In the genomic region with DNA sequence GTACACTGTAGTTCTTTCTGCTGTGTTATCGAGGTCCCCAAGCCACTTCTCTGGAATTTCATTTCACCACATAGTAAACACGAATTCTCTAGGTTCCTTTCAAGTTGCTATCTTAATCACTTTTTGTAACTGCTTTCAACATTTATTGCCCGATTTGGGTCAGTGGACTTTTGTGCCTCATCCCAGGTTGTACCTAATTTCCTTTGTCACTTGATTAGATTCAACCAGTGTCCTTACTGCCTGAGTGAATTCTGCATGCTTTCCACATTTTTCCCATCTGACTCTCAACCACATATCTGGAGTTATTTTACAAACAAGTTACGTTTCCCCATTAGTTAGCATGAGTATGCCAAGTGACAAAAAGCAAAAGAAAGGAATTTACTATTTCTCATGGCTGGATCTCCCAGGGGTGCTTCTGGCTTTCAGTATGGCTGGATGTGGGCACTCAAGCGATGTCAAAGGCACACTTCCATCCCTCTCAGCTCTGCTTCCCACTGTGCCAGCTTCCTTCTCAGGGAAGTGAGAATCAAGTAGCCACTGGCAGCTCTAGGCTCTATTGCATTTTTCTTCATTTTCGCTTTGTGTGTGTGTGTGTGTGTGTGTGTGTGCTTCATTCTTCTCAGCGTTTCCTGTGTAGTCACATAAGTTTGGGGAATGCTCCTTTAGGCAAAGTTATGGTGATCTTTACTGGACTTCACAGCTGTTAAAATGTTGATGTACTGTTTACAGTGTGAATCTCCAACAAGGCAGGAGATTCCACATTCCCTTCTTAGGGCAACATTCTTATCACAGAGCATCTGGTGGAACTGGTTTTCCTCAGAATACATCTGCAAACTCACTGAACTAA, we compare ENCODE assay signal across 11 cellular contexts.
DNase-seq lines count a peak whose midpoint lies in the region; TF ChIP-seq lines count a peak whose summit lies in the region.
"Had no signal": no experiment of that assay in that cellular context is flagged by ENCODE, and none has a peak within 500 bp of the region (broad histone marks: within the 10 kb centered on the region; RNA-seq: fewer than 3 reads in every experiment).

No MANE protein-coding gene starts in this region.

- no peaks in the 10 kb centered on the region for H3K27me3 ChIP-seq in thyroid gland

- POLR2A ChIA-PET in activated CD4-positive, alpha-beta memory T cell treated with anti-CD3 and anti-CD28 coated beads for 36 hours (lab: Charles Lee) = no interaction called here

- TF ChIP-seq CTCF in WI38 (IDR thresholded peaks at IDR 0.05; ENCODE audit: low read depth, low read length) = no peak
- TF ChIP-seq CTCF in thyroid gland (IDR thresholded peaks at IDR 0.05) = no peak

- TF ChIP-seq POLR2A in thyroid gland (IDR thresholded peaks at IDR 0.05) = no peak

- H3K4me1 ChIP-seq in thyroid gland = peaks cover 42 to 43% of the 10 kb centered on the region in 2 donors

- CTCF ChIA-PET in activated CD4-positive, alpha-beta memory T cell treated with anti-CD3 and anti-CD28 coated beads for 36 hours (lab: Charles Lee) = no interaction called here

- H3K4me1 Mint-ChIP-seq in activated CD4-positive, alpha-beta memory T cell treated with anti-CD3 and anti-CD28 coated beads for 36 hours (ENCODE audit: low read depth) = no peaks in the 10 kb centered on the region

- DNase-seq in NCI-H2029 (lab: John Stamatoyannopoulos, UW) = peak; percentile 23
- no peak for DNase-seq in NCI-H2029 treated with DMSO at 0.1 percent for 48 hours (lab: John Stamatoyannopoulos, UW)
- DNase-seq in foreskin melanocyte = peak; percentile 84
- peak; percentile 66 to 72 for DNase-seq in thyroid gland
- DNase-seq in middle frontal gyrus (ENCODE audit: extremely low spot score, low spot score) = no peak
- no peak for DNase-seq in activated CD4-positive, alpha-beta memory T cell treated with anti-CD3 and anti-CD28 coated beads for 36 hours
- no peak for DNase-seq in SHP77 (lab: John Stamatoyannopoulos, UW)
- DNase-seq: 8988T; activated CD8-positive, alpha-beta T cell treated with anti-CD3 and anti-CD28 coated beads, Interleukin-2, amount 10 ng/mL, durations not matched to agents 7 days and 5 days; KG1 had no signal

- H3K36me3 ChIP-seq in thyroid gland = no peaks in the 10 kb centered on the region

- peak overlapping the region; percentile 44 for H3K4me3 ChIP-seq in WI38 (ENCODE audit: low read depth, low read length)
- no peak overlapping the region for H3K4me3 ChIP-seq in thyroid gland (replicated peaks in 1 of 3)

- H3K27ac ChIP-seq in thyroid gland = peak overlapping the region; percentile 50 to 62 (median 62)

- no peaks in the 10 kb centered on the region for H3K9me3 ChIP-seq in thyroid gland

- H3K36me3 Mint-ChIP-seq in activated CD4-positive, alpha-beta memory T cell treated with anti-CD3 and anti-CD28 coated beads for 36 hours = no peaks in the 10 kb centered on the region

- no peaks in the 10 kb centered on the region for H3K9me3 Mint-ChIP-seq in activated CD4-positive, alpha-beta memory T cell treated with anti-CD3 and anti-CD28 coated beads for 36 hours

- no peak overlapping the region for H3K27ac Mint-ChIP-seq in activated CD4-positive, alpha-beta memory T cell treated with anti-CD3 and anti-CD28 coated beads for 36 hours
- H3K27ac Mint-ChIP-seq: activated CD8-positive, alpha-beta T cell treated with anti-CD3 and anti-CD28 coated beads, Interleukin-2, amount 10 ng/mL, durations not matched to agents 7 days and 5 days had no signal

- 26 to 31% methylated on average over 7 of the region's 7 CpGs for WGBS in thyroid gland, 2 donors

- peaks cover 18% of the 10 kb centered on the region for H3K27me3 Mint-ChIP-seq in activated CD4-positive, alpha-beta memory T cell treated with anti-CD3 and anti-CD28 coated beads for 36 hours

- no peak overlapping the region for H3K4me3 Mint-ChIP-seq in activated CD4-positive, alpha-beta memory T cell treated with anti-CD3 and anti-CD28 coated beads for 36 hours
- H3K4me3 Mint-ChIP-seq: activated CD8-positive, alpha-beta T cell treated with anti-CD3 and anti-CD28 coated beads, Interleukin-2, amount 10 ng/mL, durations not matched to agents 7 days and 5 days had no signal

- intact Hi-C loops in thyroid gland (cut with DNase I) = no loop called here
- intact Hi-C loops in activated CD4-positive, alpha-beta memory T cell treated with anti-CD3 and anti-CD28 coated beads for 36 hours (cut with micrococcal nuclease) = no loop called here

Comparison
In these comparisons a context has a peak if more than half of its experiments do, and no peak if none do; other contexts are left out.
1. DNase-seq: peak in NCI-H2029 (single experiment), foreskin melanocyte (single experiment) and thyroid gland (2 of 2); none in NCI-H2029 treated with DMSO at 0.1 percent for 48 hours (single experiment), middle frontal gyrus (single experiment), activated CD4-positive, alpha-beta memory T cell treated with anti-CD3 and anti-CD28 coated beads for 36 hours (single experiment) and SHP77 (0 of 2).